In the genomic region with DNA sequence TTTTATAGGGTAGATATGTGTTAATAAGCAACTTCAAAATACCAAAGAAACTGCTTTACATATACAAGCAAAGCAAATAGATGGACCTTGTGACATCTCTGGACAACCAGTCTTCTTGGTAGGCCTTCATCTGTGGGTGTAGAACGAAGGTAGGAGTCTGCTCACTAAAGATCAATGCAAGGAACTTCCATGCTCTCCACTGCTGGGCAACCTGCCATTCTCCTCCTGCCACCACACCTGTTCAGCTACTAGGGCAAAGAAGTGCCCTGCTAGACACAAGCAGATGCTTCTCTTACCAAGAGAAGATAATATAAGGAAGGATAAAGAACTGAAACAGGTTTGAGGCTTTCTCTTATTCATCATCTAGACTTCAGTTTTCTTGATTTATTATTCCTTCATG, we compare ENCODE assay signal across 21 cellular contexts. TPM values are rescaled to one million over a fixed set of nuclear protein-coding genes. Genes with fewer than 3 reads are reported as not detected.
"Had no signal": no experiment of that assay in that cellular context is flagged by ENCODE, and none has a peak within 500 bp of the region (broad histone marks: within the 10 kb centered on the region; RNA-seq: fewer than 3 reads in every experiment).

No MANE protein-coding gene starts in this region.

- H3K36me3 ChIP-seq: adrenal gland, left lung, suprapubic skin, vagina had no signal

- ATAC-seq: activated CD4-positive, alpha-beta T cell treated with anti-CD3 and anti-CD28 coated beads for 36 hours; activated T-helper 17 cell treated with anti-CD3 and anti-CD28 coated beads, Interleukin-2, amount 50 U/mL, for 72 hours; left lung; naive thymus-derived CD8-positive, alpha-beta T cell; stimulated activated naive CD8-positive, alpha-beta T cell treated with anti-CD3 and anti-CD28 coated beads, Interleukin-15, Interleukin-2, amounts not matched to agents 100 U/mL and 50 U/mL, for 24 hours; WTC11 had no signal

- H3K4me3 ChIP-seq: adrenal gland, left lung, lung, suprapubic skin, vagina had no signal

- H3K27ac ChIP-seq: adrenal gland, epithelial cell of prostate, left lung, suprapubic skin, vagina had no signal

- DNase-seq: activated CD4-positive, alpha-beta T cell treated with anti-CD3 and anti-CD28 coated beads for 36 hours; activated CD4-positive, alpha-beta T cell treated with anti-CD3 and anti-CD28 coated beads, Interleukin-2, amount 50 U/mL, for 4 hours; activated CD8-positive, alpha-beta memory T cell treated with anti-CD3 and anti-CD28 coated beads for 24 hours; activated CD8-positive, alpha-beta memory T cell treated with anti-CD3 and anti-CD28 coated beads, Interleukin-2, amount 50 U/mL, for 4 hours; activated T-cell treated with anti-CD3 and anti-CD28 coated beads, Interleukin-2, amount 50 U/mL, for 24 hours; adrenal gland; central memory CD4-positive, alpha-beta T cell; cortex of kidney; immature natural killer cell; left lung; naive thymus-derived CD8-positive, alpha-beta T cell; retina; stimulated activated CD4-positive, alpha-beta T cell treated with anti-CD3 and anti-CD28 coated beads, Interleukin-4, amount 100 ng/mL, for 4 hours; stimulated activated naive CD8-positive, alpha-beta T cell treated with anti-CD3 and anti-CD28 coated beads, Interleukin-15, Interleukin-2, amounts not matched to agents 100 U/mL and 50 U/mL, for 24 hours; T1000 had no signal

- H3K9me3 ChIP-seq: adrenal gland, left lung, suprapubic skin, vagina had no signal

- H3K27me3 ChIP-seq: adrenal gland, suprapubic skin, vagina had no signal

- H3K4me1 ChIP-seq: adrenal gland, suprapubic skin had no signal

RNA-seq across cellular contexts. Expression of a gene that starts 12.6 kb away (rescaled TPM):
- total RNA-seq: naive thymus-derived CD8-positive, alpha-beta T cell had no signal
- polyA plus RNA-seq: immature natural killer cell; naive thymus-derived CD8-positive, alpha-beta T cell had no signal
